8 cellular contexts compared by ENCODE assay signal in genomic region chr2:239934571-239935171, GRCh38.
DNase-seq lines count a peak whose midpoint lies in the region; ATAC-seq and TF ChIP-seq lines count a peak whose summit lies in the region.

No MANE protein-coding gene starts in this region.

- peaks cover 4% of the 10 kb centered on the region for H3K27me3 Mint-ChIP-seq in activated naive CD8-positive, alpha-beta T cell treated with anti-CD3 and anti-CD28 coated beads for 36 hours

- peaks cover 0 to 7% (median 0%) of the 10 kb centered on the region in 12 donors for H3K4me1 ChIP-seq in heart left ventricle

- CTCF ChIA-PET in BJ (lab: Yijun Ruan, JAX): interaction anchor here (1.0 to 1.8 kb wide), 5 partner anchors 10 to 208 kb away, joined by 3 to 10 read pairs (median 3); no protein-coding TSS in a partner anchor

- H3K9me3 Mint-ChIP-seq in activated naive CD8-positive, alpha-beta T cell treated with anti-CD3 and anti-CD28 coated beads for 36 hours: no peaks in the 10 kb centered on the region

- H3K4me3 ChIP-seq in BJ (ENCODE audit: low read depth, low read length) (no peak overlapping the region), heart left ventricle (no peak overlapping the region)

- H3K27ac Mint-ChIP-seq in activated naive CD8-positive, alpha-beta T cell treated with anti-CD3 and anti-CD28 coated beads for 36 hours: no peak overlapping the region

- H3K36me3 ChIP-seq in BJ (ENCODE audit: control insufficient read depth, insufficient read depth, low read length) (no peaks in the 10 kb centered on the region), heart left ventricle (no peaks in the 10 kb centered on the region)

- TF ChIP-seq CTCF in BJ (IDR thresholded peaks at IDR 0.05; ENCODE audit: insufficient read depth, low read depth, low read length) (peak; percentile 63), heart left ventricle (IDR thresholded peaks at IDR 0.05) (peak; percentile 58 to 86 (median 72))

- H3K4me3 Mint-ChIP-seq in activated naive CD8-positive, alpha-beta T cell treated with anti-CD3 and anti-CD28 coated beads for 36 hours: no peak overlapping the region

- H3K27ac ChIP-seq in heart left ventricle: no peak overlapping the region

- peaks cover 8% of the 10 kb centered on the region for H3K4me1 Mint-ChIP-seq in activated naive CD8-positive, alpha-beta T cell treated with anti-CD3 and anti-CD28 coated beads for 36 hours

- H3K36me3 Mint-ChIP-seq in activated naive CD8-positive, alpha-beta T cell treated with anti-CD3 and anti-CD28 coated beads for 36 hours: peaks cover 6% of the 10 kb centered on the region

- intact Hi-C loops in heart left ventricle (cut with DNase I): loop anchor here in 7 of 10 donors (1.0 to 10.0 kb wide), 7 partner anchors 48 to 210 kb away; partner anchors contain the start of gene OTOS (in 1 of the 7)

- DNase-seq in BJ (ENCODE audit: low read depth): no peak
- DNase-seq in SK-MEL-5 (ENCODE audit: low read depth, low spot score): peak; percentile 49
- DNase-seq in activated naive CD8-positive, alpha-beta T cell treated with anti-CD3 and anti-CD28 coated beads for 36 hours: peak; percentile 30
- peak; percentile 51 to 78 (median 69) for DNase-seq in heart left ventricle
- peak; percentile 30 for DNase-seq in pulmonary artery endothelial cell (ENCODE audit: low read depth, low spot score)
- DNase-seq in NCI-H510A (lab: John Stamatoyannopoulos, UW): no peak

- H3K9me3 ChIP-seq in heart left ventricle: no peaks in the 10 kb centered on the region

- H3K27me3 ChIP-seq in BJ (ENCODE audit: control insufficient read depth, insufficient read depth, low read length) (no peaks in the 10 kb centered on the region), heart left ventricle (no peaks in the 10 kb centered on the region)

- TF ChIP-seq POLR2A in heart left ventricle (IDR thresholded peaks at IDR 0.05): no peak

- 37 to 41% (median 41%) methylated on average over 17 to 19 of the region's 19 CpGs for WGBS in heart left ventricle, 4 donors

- ATAC-seq in HG03175 (IDR thresholded peaks at IDR 0.05; ENCODE audit: unreplicated experiment): peak; percentile 50
- peak; percentile 51 to 81 (median 73) for ATAC-seq in heart left ventricle
- no peak for ATAC-seq in HG03432 (IDR thresholded peaks at IDR 0.05; ENCODE audit: unreplicated experiment)

- in situ Hi-C loops in SK-MEL-5 (cut with HindIII; ENCODE audit: low pct_unique_long_range_greater_than_20kb, low sequenced_read_pairs): no loop called here

- POLR2A ChIA-PET in BJ (lab: Charles Lee): no interaction called here

Comparison
In these comparisons a context has a peak if more than half of its experiments do, and no peak if none do; other contexts are left out.
1. DNase-seq: peak in SK-MEL-5 (single experiment), activated naive CD8-positive, alpha-beta T cell treated with anti-CD3 and anti-CD28 coated beads for 36 hours (single experiment), heart left ventricle (5 of 5) and pulmonary artery endothelial cell (single experiment); none in BJ (single experiment) and NCI-H510A (single experiment).